In the genomic region with DNA sequence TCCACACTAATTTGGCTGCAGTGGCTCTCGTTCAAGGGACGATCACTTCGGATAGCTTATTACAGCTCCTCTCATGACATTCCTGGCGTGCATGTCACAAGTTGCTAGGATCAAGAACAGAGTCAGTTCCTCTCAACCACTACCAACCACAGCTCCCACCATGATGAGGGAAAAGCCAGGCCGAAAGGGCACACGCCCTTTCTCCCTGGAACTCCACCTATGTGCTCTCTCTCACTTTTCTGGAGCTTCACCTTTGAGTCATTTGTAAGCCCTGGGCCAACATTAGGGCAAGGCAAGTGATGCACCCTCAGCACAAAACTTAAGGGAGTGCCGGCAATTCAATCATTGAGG, we compare ENCODE assay signal across 1 cellular context.
TF ChIP-seq lines count a peak whose summit lies in the region.

No MANE protein-coding gene starts in this region.

TF ChIP-seq in WTC11, 78 proteins besides CTCF, POLR2A, EP300 and RAD21 (continued from another document):
- TF ChIP-seq, protein P1, sequence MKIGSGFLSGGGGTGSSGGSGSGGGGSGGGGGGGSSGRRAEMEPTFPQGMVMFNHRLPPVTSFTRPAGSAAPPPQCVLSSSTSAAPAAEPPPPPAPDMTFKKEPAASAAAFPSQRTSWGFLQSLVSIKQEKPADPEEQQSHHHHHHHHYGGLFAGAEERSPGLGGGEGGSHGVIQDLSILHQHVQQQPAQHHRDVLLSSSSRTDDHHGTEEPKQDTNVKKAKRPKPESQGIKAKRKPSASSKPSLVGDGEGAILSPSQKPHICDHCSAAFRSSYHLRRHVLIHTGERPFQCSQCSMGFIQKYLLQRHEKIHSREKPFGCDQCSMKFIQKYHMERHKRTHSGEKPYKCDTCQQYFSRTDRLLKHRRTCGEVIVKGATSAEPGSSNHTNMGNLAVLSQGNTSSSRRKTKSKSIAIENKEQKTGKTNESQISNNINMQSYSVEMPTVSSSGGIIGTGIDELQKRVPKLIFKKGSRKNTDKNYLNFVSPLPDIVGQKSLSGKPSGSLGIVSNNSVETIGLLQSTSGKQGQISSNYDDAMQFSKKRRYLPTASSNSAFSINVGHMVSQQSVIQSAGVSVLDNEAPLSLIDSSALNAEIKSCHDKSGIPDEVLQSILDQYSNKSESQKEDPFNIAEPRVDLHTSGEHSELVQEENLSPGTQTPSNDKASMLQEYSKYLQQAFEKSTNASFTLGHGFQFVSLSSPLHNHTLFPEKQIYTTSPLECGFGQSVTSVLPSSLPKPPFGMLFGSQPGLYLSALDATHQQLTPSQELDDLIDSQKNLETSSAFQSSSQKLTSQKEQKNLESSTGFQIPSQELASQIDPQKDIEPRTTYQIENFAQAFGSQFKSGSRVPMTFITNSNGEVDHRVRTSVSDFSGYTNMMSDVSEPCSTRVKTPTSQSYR (CRISPR knock-in tag; IDR thresholded peaks at IDR 0.05): no peak
- TF ChIP-seq ZNF671 (CRISPR knock-in tag; IDR thresholded peaks at IDR 0.05) (no peak), CREB1 (CRISPR knock-in tag; IDR thresholded peaks at IDR 0.05) (no peak), MXD4 (CRISPR knock-in tag; IDR thresholded peaks at IDR 0.05; ENCODE audit: borderline replicate concordance) (no peak), TCF7 (CRISPR knock-in tag; IDR thresholded peaks at IDR 0.05; ENCODE audit: low read depth) (no peak), GABPB1 (CRISPR knock-in tag; IDR thresholded peaks at IDR 0.05) (no peak), RORB (CRISPR knock-in tag; IDR thresholded peaks at IDR 0.05) (no peak), GTF2I (CRISPR knock-in tag; conservative IDR thresholded peaks at IDR 0.05) (no peak)
- TF ChIP-seq, protein P2, sequence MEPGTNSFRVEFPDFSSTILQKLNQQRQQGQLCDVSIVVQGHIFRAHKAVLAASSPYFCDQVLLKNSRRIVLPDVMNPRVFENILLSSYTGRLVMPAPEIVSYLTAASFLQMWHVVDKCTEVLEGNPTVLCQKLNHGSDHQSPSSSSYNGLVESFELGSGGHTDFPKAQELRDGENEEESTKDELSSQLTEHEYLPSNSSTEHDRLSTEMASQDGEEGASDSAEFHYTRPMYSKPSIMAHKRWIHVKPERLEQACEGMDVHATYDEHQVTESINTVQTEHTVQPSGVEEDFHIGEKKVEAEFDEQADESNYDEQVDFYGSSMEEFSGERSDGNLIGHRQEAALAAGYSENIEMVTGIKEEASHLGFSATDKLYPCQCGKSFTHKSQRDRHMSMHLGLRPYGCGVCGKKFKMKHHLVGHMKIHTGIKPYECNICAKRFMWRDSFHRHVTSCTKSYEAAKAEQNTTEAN (CRISPR knock-in tag; IDR thresholded peaks at IDR 0.05): no peak
- TF ChIP-seq, protein P3, sequence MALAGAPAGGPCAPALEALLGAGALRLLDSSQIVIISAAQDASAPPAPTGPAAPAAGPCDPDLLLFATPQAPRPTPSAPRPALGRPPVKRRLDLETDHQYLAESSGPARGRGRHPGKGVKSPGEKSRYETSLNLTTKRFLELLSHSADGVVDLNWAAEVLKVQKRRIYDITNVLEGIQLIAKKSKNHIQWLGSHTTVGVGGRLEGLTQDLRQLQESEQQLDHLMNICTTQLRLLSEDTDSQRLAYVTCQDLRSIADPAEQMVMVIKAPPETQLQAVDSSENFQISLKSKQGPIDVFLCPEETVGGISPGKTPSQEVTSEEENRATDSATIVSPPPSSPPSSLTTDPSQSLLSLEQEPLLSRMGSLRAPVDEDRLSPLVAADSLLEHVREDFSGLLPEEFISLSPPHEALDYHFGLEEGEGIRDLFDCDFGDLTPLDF (CRISPR knock-in tag; IDR thresholded peaks at IDR 0.05): no peak
- TF ChIP-seq, protein P4, sequence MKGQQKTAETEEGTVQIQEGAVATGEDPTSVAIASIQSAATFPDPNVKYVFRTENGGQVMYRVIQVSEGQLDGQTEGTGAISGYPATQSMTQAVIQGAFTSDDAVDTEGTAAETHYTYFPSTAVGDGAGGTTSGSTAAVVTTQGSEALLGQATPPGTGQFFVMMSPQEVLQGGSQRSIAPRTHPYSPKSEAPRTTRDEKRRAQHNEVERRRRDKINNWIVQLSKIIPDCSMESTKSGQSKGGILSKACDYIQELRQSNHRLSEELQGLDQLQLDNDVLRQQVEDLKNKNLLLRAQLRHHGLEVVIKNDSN (CRISPR knock-in tag; IDR thresholded peaks at IDR 0.05): no peak
- TF ChIP-seq, protein P5, sequence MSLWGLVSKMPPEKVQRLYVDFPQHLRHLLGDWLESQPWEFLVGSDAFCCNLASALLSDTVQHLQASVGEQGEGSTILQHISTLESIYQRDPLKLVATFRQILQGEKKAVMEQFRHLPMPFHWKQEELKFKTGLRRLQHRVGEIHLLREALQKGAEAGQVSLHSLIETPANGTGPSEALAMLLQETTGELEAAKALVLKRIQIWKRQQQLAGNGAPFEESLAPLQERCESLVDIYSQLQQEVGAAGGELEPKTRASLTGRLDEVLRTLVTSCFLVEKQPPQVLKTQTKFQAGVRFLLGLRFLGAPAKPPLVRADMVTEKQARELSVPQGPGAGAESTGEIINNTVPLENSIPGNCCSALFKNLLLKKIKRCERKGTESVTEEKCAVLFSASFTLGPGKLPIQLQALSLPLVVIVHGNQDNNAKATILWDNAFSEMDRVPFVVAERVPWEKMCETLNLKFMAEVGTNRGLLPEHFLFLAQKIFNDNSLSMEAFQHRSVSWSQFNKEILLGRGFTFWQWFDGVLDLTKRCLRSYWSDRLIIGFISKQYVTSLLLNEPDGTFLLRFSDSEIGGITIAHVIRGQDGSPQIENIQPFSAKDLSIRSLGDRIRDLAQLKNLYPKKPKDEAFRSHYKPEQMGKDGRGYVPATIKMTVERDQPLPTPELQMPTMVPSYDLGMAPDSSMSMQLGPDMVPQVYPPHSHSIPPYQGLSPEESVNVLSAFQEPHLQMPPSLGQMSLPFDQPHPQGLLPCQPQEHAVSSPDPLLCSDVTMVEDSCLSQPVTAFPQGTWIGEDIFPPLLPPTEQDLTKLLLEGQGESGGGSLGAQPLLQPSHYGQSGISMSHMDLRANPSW (CRISPR knock-in tag; conservative IDR thresholded peaks at IDR 0.05; ENCODE audit: low read depth): no peak
